In the genomic region with DNA sequence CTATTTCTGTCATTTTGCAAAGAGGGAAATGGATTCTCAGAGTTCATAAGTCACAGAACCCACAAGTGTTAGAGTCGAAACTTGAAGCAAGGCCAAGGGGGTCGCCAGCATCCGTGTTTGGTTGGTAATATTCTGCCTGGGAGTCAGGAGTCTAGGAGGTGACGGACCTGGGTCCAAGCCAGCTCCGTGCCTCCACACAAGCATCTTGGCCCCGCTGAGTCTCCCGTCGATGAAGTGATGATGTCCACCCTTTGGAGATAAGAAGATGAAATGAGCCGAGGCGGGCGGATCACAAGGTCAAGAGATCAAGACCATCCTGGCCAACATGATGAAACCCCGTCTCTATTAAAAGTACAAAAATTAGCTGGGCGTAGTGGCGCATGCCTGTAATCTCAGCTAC, we compare ENCODE assay signal across 14 cellular contexts. TPM values are rescaled to one million over a fixed set of nuclear protein-coding genes. Genes with fewer than 3 reads are reported as not detected.
DNase-seq lines count a peak whose midpoint lies in the region; ATAC-seq and TF ChIP-seq lines count a peak whose summit lies in the region.
"Had no signal": no experiment of that assay in that cellular context is flagged by ENCODE, and none has a peak within 500 bp of the region (broad histone marks: within the 10 kb centered on the region; RNA-seq: fewer than 3 reads in every experiment).

No MANE protein-coding gene starts in this region.

- no peak overlapping the region for H2AFZ ChIP-seq in neural progenitor cell (replicated peaks)
- H2AFZ ChIP-seq: GM23338 had no signal

- H3K4me1 Mint-ChIP-seq in neural progenitor cell: peaks cover 4% of the 10 kb centered on the region
- H3K4me1 Mint-ChIP-seq: CD4-positive, alpha-beta memory T cell had no signal

- no peak for TF ChIP-seq EP300 in sigmoid colon (IDR thresholded peaks at IDR 0.05)

- H3K9ac ChIP-seq in neural progenitor cell: no peak overlapping the region

- no peaks in the 10 kb centered on the region for H4K20me1 ChIP-seq in neural progenitor cell (ENCODE audit: low read depth)

- H3K36me3 ChIP-seq in RWPE2 (ENCODE audit: low read depth) (no peaks in the 10 kb centered on the region), neural progenitor cell (no peaks in the 10 kb centered on the region), sigmoid colon (no peaks in the 10 kb centered on the region)
- H3K36me3 ChIP-seq: HAP-1 had no signal

- peaks cover 3% of the 10 kb centered on the region for H3K9me3 Mint-ChIP-seq in neural progenitor cell
- H3K9me3 Mint-ChIP-seq: GM23338 had no signal

- no peak for ATAC-seq in RWPE2 (ENCODE audit: low read depth)
- ATAC-seq: GM23338 had no signal

- H3K27ac ChIP-seq in RWPE2 (ENCODE audit: poor library complexity, severe bottlenecking) (no peak overlapping the region), neural progenitor cell (no peak overlapping the region), sigmoid colon (no peak overlapping the region)

- no peak overlapping the region for H3K4me2 ChIP-seq in neural progenitor cell
- H3K4me2 ChIP-seq: GM23338 had no signal

- H3F3A ChIP-seq in neural progenitor cell (ENCODE audit: low read depth): no peaks in the 10 kb centered on the region

- H3K27ac Mint-ChIP-seq in neural progenitor cell: no peak overlapping the region
- H3K27ac Mint-ChIP-seq: CD4-positive, alpha-beta memory T cell; GM23338 had no signal

- H3K4me1 ChIP-seq in RWPE2 (ENCODE audit: insufficient read depth, poor library complexity, severe bottlenecking): no peaks in the 10 kb centered on the region
- peaks cover 7% of the 10 kb centered on the region for H3K4me1 ChIP-seq in neural progenitor cell
- peaks cover 0 to 10% (median 0%) of the 10 kb centered on the region in 4 donors for H3K4me1 ChIP-seq in sigmoid colon
- H3K4me1 ChIP-seq: HAP-1 had no signal

- WGBS in sigmoid colon, 2 donors: 61 to 77% methylated on average over 12 to 13 of the region's 14 CpGs

- H3K36me3 Mint-ChIP-seq in neural progenitor cell: no peaks in the 10 kb centered on the region
- H3K36me3 Mint-ChIP-seq: CD4-positive, alpha-beta memory T cell had no signal

- intact Hi-C loops in sigmoid colon (cut with DNase I): no loop called here

- H3K27me3 ChIP-seq in RWPE2 (ENCODE audit: insufficient read depth, poor library complexity, severe bottlenecking): peaks cover 84% of the 10 kb centered on the region
- no peaks in the 10 kb centered on the region for H3K27me3 ChIP-seq in neural progenitor cell
- peaks cover 0 to 5% (median 4%) of the 10 kb centered on the region in 3 donors for H3K27me3 ChIP-seq in sigmoid colon

- peaks cover 11% of the 10 kb centered on the region for H3K27me3 Mint-ChIP-seq in neural progenitor cell (ENCODE audit: insufficient read depth, low read depth)

- no peaks in the 10 kb centered on the region for H3K9me3 ChIP-seq in RWPE2 (ENCODE audit: severe bottlenecking)
- no peaks in the 10 kb centered on the region for H3K9me3 ChIP-seq in neural progenitor cell (ENCODE audit: low read depth)
- H3K9me3 ChIP-seq in sigmoid colon: no peaks in the 10 kb centered on the region
- H3K9me3 ChIP-seq: HAP-1 had no signal

- TF ChIP-seq CTCF in RWPE2 (IDR thresholded peaks at IDR 0.05; ENCODE audit: poor library complexity, severe bottlenecking) (no peak), neural progenitor cell (IDR thresholded peaks at IDR 0.05) (no peak), sigmoid colon (IDR thresholded peaks at IDR 0.05) (no peak)

- no peak overlapping the region for H3K4me3 Mint-ChIP-seq in neural progenitor cell
- H3K4me3 Mint-ChIP-seq: CD4-positive, alpha-beta memory T cell; GM23338 had no signal

- no peaks in the 10 kb centered on the region for H3K79me2 ChIP-seq in neural progenitor cell (ENCODE audit: low read depth)

- no peak for TF ChIP-seq POLR2A in sigmoid colon (IDR thresholded peaks at IDR 0.05)

- H3K4me3 ChIP-seq in RWPE2 (ENCODE audit: severe bottlenecking) (no peak overlapping the region), neural progenitor cell (no peak overlapping the region), sigmoid colon (no peak overlapping the region)
- H3K4me3 ChIP-seq: GM23338, HAP-1 had no signal

- DNase-seq in RWPE2 (ENCODE audit: low spot score) (peak; percentile 25), neural progenitor cell (ENCODE audit: low spot score) (peak; percentile 0), sigmoid colon (peak; percentile 46), NCI-H146 (lab: John Stamatoyannopoulos, UW) (no peak), SW 1271 (lab: John Stamatoyannopoulos, UW) (no peak), activated gamma-delta T cell treated with Interleukin-2 at 50 U/mL for 16 hours (no peak)
- DNase-seq: C1 segment of cervical spinal cord; Calu3; CD4-positive, alpha-beta memory T cell; COR-L47; DMS53; GF-D8 had no signal

RNA-seq across cellular contexts. Expression of gene TNRC6C, which starts 53.2 kb away (rescaled TPM):
- 11.4 and 14.9 TPM in 2 replicates for total RNA-seq in neural progenitor cell (ENCODE audit: low replicate concordance)
- 10 to 100 TPM in 3 of 4 donors, 1 to 10 TPM in 1; 5.8 to 22.1 (median 18.2) TPM for total RNA-seq in sigmoid colon
- 1 to 10 TPM in 2 of 3 donors, under 1 TPM in 1; 0.92 to 6.3 (median 3.0) TPM for polyA plus RNA-seq in sigmoid colon

Comparison
In these comparisons a context has a peak if more than half of its experiments do, and no peak if none do; other contexts are left out.
1. DNase-seq: peak in RWPE2 (single experiment), neural progenitor cell (single experiment) and sigmoid colon (single experiment); none in NCI-H146 (single experiment), SW 1271 (0 of 2) and activated gamma-delta T cell treated with Interleukin-2 at 50 U/mL for 16 hours (single experiment).